ENCODE assay signal across 18 cellular contexts in the genomic region with DNA sequence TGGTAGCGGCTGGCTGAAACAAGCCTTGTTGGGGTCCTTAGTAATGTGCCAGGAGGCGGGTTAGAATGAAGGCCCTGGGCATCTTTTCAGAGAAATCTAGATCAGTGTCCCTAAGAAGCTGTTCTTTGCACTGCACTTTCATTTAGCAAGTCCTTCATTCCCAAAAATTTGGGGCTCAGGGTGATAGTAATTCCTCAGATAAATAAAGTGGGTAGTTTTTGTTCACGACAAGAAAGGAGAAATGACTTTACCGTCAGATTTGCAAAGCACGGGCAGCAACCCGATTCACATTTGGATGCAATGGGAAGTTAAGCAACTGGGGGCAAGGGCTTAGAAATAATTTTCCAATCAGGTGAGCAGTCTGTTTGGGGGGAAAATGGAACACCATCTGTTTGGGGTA.
DNase-seq lines count a peak whose midpoint lies in the region; ATAC-seq lines count a peak whose summit lies in the region.
"Had no signal": no experiment of that assay in that cellular context is flagged by ENCODE, and none has a peak within 500 bp of the region (broad histone marks: within the 10 kb centered on the region; RNA-seq: fewer than 3 reads in every experiment).

No MANE protein-coding gene starts in this region.

- DNase-seq in NCI-H82 (lab: John Stamatoyannopoulos, UW) (peak; percentile 41), NCI-H82 treated with DMSO at 0.1 percent for 48 hours (lab: John Stamatoyannopoulos, UW; ENCODE audit: unreplicated experiment) (no peak), NCI-H69 (lab: John Stamatoyannopoulos, UW) (peak; percentile 82)
- no peak for DNase-seq in effector memory CD4-positive, alpha-beta T cell
- DNase-seq: activated CD4-positive, alpha-beta T cell treated with anti-CD3 and anti-CD28 coated beads, Interleukin-2, amount 50 U/mL, for 48 hours; DND-41; lower lobe of right lung; OCI-M1; pancreas; stimulated activated CD4-positive, alpha-beta T cell treated with anti-CD3 and anti-CD28 coated beads, Interleukin-2, amount 100 ng/mL, for 24 hours; uterus had no signal

- H3K9ac ChIP-seq in HUES48 (ENCODE audit: low read depth, low read length), result no peak overlapping the region

- H3K27me3 ChIP-seq in HUES48 (ENCODE audit: control insufficient read depth, insufficient read depth, low read length), result peaks cover 90% of the 10 kb centered on the region
- H3K27me3 ChIP-seq in effector memory CD4-positive, alpha-beta T cell (replicated peaks; ENCODE audit: control insufficient read depth, insufficient read depth, low read length, poor library complexity, severe bottlenecking), result peaks cover 18% of the 10 kb centered on the region

- H3K4me3 ChIP-seq in HUES48 (ENCODE audit: low read depth, low read length), result peak overlapping the region; percentile 61
- peak overlapping the region; percentile 31 for H3K4me3 ChIP-seq in iPS-11a (ENCODE audit: low read depth, low read length)
- H3K4me3 ChIP-seq in effector memory CD4-positive, alpha-beta T cell (ENCODE audit: insufficient read depth, low read depth, low read length, poor library complexity, severe bottlenecking), result no peak overlapping the region
- H3K4me3 ChIP-seq: cardiac muscle cell, K562, lower lobe of right lung, pancreas, uterus had no signal

- no peaks in the 10 kb centered on the region for H3K9me3 ChIP-seq in HUES48 (ENCODE audit: control insufficient read depth, insufficient read depth, low read length)
- H3K9me3 ChIP-seq in effector memory CD4-positive, alpha-beta T cell (ENCODE audit: control insufficient read depth, low read length), result no peaks in the 10 kb centered on the region
- H3K9me3 ChIP-seq: lower lobe of right lung, pancreas, uterus had no signal

- peak overlapping the region; percentile 65 for H3K27ac ChIP-seq in HUES48 (ENCODE audit: low read depth, low read length)
- no peak overlapping the region for H3K27ac ChIP-seq in effector memory CD4-positive, alpha-beta T cell (ENCODE audit: insufficient read depth, low read length, poor library complexity, severe bottlenecking)
- H3K27ac ChIP-seq: cardiac muscle cell, HL-60, lower lobe of right lung, pancreas, uterus had no signal

- peaks cover 36% of the 10 kb centered on the region for H3K4me1 ChIP-seq in HUES48 (ENCODE audit: control insufficient read depth, insufficient read depth, low read length)
- peaks cover 7% of the 10 kb centered on the region for H3K4me1 ChIP-seq in effector memory CD4-positive, alpha-beta T cell (ENCODE audit: control insufficient read depth, insufficient read depth, low read length, poor library complexity, severe bottlenecking)

- no peaks in the 10 kb centered on the region for H3K36me3 ChIP-seq in HUES48 (ENCODE audit: control insufficient read depth, insufficient read depth, low read length)
- no peaks in the 10 kb centered on the region for H3K36me3 ChIP-seq in effector memory CD4-positive, alpha-beta T cell (ENCODE audit: control insufficient read depth, insufficient read depth, low read length)
- H3K36me3 ChIP-seq: cardiac muscle cell, lower lobe of right lung, pancreas, uterus had no signal

- ATAC-seq in GM21447 (IDR thresholded peaks at IDR 0.05; ENCODE audit: unreplicated experiment), result no peak
- ATAC-seq in HG02588 (IDR thresholded peaks at IDR 0.05; ENCODE audit: unreplicated experiment), result no peak
- ATAC-seq: K562, lower lobe of right lung, pancreas had no signal

Comparison
In these comparisons a context has a peak if more than half of its experiments do, and no peak if none do; other contexts are left out.
1. DNase-seq: peak in NCI-H82 (single experiment) and NCI-H69 (single experiment); none in NCI-H82 treated with DMSO at 0.1 percent for 48 hours (single experiment) and effector memory CD4-positive, alpha-beta T cell (0 of 3).